ENCODE assay signal across 1 cellular context in the genomic region with DNA sequence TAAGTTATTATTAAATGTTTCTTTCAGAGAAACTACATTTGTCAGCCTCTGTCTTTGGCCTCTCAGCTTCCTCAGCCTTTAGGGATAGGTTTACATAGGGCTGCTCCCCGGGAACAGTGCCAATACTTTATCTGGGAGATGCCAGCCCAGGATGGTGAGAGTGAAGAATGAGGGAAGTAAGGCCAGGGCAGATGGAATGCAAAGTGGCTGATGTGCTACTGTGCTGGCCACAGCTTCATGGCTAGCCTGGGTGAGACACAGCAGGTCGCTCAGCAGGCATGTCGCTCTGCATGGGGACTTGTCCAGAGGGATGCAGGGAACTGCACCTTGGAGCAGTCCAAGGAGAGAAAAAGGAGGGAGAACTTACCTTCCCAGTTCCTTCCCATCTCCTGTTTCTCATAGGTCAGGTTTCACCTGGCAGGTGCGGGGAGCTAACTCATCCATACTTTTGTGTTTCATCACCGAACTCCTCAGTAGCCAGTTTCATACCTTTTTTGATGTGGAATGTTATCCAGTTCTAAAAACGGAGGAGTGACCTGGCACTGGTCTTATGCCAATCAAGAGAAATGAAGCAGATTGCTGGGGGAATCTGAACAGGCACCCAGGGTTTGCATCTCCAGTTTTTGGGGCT.
TF ChIP-seq lines count a peak whose summit lies in the region.

No MANE protein-coding gene starts in this region.

TF ChIP-seq in SK-N-SH, 30 proteins besides CTCF, POLR2A, EP300 and RAD21 (continued from another document):
- TF ChIP-seq, protein P1, sequence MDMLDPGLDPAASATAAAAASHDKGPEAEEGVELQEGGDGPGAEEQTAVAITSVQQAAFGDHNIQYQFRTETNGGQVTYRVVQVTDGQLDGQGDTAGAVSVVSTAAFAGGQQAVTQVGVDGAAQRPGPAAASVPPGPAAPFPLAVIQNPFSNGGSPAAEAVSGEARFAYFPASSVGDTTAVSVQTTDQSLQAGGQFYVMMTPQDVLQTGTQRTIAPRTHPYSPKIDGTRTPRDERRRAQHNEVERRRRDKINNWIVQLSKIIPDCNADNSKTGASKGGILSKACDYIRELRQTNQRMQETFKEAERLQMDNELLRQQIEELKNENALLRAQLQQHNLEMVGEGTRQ (IDR thresholded peaks at IDR 0.05; ENCODE audit: borderline replicate concordance, low read depth, low read length) = no peak
- TF ChIP-seq YY1 (IDR thresholded peaks at IDR 0.05; ENCODE audit: low read depth) (no peak), NRF1 (IDR thresholded peaks at IDR 0.05; ENCODE audit: low read depth, low read length) (no peak), FOXJ3 (CRISPR knock-in tag; IDR thresholded peaks at IDR 0.05) (no peak)
- TF ChIP-seq, protein P2, sequence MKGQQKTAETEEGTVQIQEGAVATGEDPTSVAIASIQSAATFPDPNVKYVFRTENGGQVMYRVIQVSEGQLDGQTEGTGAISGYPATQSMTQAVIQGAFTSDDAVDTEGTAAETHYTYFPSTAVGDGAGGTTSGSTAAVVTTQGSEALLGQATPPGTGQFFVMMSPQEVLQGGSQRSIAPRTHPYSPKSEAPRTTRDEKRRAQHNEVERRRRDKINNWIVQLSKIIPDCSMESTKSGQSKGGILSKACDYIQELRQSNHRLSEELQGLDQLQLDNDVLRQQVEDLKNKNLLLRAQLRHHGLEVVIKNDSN (IDR thresholded peaks at IDR 0.05; ENCODE audit: borderline replicate concordance, low read depth) = no peak
- TF ChIP-seq, protein P3, sequence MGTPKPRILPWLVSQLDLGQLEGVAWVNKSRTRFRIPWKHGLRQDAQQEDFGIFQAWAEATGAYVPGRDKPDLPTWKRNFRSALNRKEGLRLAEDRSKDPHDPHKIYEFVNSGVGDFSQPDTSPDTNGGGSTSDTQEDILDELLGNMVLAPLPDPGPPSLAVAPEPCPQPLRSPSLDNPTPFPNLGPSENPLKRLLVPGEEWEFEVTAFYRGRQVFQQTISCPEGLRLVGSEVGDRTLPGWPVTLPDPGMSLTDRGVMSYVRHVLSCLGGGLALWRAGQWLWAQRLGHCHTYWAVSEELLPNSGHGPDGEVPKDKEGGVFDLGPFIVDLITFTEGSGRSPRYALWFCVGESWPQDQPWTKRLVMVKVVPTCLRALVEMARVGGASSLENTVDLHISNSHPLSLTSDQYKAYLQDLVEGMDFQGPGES (IDR thresholded peaks at IDR 0.05; ENCODE audit: low read depth, low read length) = no peak
- TF ChIP-seq, protein P4, sequence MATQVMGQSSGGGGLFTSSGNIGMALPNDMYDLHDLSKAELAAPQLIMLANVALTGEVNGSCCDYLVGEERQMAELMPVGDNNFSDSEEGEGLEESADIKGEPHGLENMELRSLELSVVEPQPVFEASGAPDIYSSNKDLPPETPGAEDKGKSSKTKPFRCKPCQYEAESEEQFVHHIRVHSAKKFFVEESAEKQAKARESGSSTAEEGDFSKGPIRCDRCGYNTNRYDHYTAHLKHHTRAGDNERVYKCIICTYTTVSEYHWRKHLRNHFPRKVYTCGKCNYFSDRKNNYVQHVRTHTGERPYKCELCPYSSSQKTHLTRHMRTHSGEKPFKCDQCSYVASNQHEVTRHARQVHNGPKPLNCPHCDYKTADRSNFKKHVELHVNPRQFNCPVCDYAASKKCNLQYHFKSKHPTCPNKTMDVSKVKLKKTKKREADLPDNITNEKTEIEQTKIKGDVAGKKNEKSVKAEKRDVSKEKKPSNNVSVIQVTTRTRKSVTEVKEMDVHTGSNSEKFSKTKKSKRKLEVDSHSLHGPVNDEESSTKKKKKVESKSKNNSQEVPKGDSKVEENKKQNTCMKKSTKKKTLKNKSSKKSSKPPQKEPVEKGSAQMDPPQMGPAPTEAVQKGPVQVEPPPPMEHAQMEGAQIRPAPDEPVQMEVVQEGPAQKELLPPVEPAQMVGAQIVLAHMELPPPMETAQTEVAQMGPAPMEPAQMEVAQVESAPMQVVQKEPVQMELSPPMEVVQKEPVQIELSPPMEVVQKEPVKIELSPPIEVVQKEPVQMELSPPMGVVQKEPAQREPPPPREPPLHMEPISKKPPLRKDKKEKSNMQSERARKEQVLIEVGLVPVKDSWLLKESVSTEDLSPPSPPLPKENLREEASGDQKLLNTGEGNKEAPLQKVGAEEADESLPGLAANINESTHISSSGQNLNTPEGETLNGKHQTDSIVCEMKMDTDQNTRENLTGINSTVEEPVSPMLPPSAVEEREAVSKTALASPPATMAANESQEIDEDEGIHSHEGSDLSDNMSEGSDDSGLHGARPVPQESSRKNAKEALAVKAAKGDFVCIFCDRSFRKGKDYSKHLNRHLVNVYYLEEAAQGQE (IDR thresholded peaks at IDR 0.05; ENCODE audit: low read depth, low read length) = no peak
